ENCODE assay signal across 26 cellular contexts in genomic region chr16:84460406-84461028, GRCh38. TPM values are rescaled to one million over a fixed set of nuclear protein-coding genes. Genes with fewer than 3 reads are reported as not detected.
DNase-seq lines count a peak whose midpoint lies in the region; ATAC-seq and TF ChIP-seq lines count a peak whose summit lies in the region.
"Had no signal": no experiment of that assay in that cellular context is flagged by ENCODE, and none has a peak within 500 bp of the region (broad histone marks: within the 10 kb centered on the region; RNA-seq: fewer than 3 reads in every experiment).

No MANE protein-coding gene starts in this region.

- H3K4me3 ChIP-seq in RWPE2 (ENCODE audit: severe bottlenecking) (no peak overlapping the region), testis (no peak overlapping the region), lower lobe of right lung (no peak overlapping the region)
- H3K4me3 ChIP-seq: BLaER1 treated with 17β-estradiol and CSF1 and Interleukin-3, amounts not matched to agents 10 nM and 100 nM; esophagus squamous epithelium; lung had no signal

- TF ChIP-seq CTCF in RWPE2 (IDR thresholded peaks at IDR 0.05; ENCODE audit: poor library complexity, severe bottlenecking) (no peak), testis (IDR thresholded peaks at IDR 0.05) (no peak), lower lobe of right lung (IDR thresholded peaks at IDR 0.05) (no peak)

- TF ChIP-seq POLR2A in testis (IDR thresholded peaks at IDR 0.05): no peak

- no peaks in the 10 kb centered on the region for H3K4me1 ChIP-seq in RWPE2 (ENCODE audit: insufficient read depth, poor library complexity, severe bottlenecking)
- no peaks in the 10 kb centered on the region for H3K4me1 ChIP-seq in testis
- no peaks in the 10 kb centered on the region for H3K4me1 ChIP-seq in lower lobe of right lung
- H3K4me1 ChIP-seq: Caco-2 had no signal

- intact Hi-C loops in Right ventricle myocardium superior (cut with DNase I) (no loop called here), Right ventricle myocardium inferior (cut with DNase I) (no loop called here), testis (cut with DNase I; ENCODE audit: low total_unique reads) (no loop called here), lower lobe of right lung (cut with DNase I) (no loop called here)

- 83 to 87% methylated on average over 16 to 20 of the region's 20 CpGs for WGBS in testis, 2 donors

- H3K27ac ChIP-seq in RWPE2 (ENCODE audit: poor library complexity, severe bottlenecking): no peak overlapping the region
- H3K27ac ChIP-seq in testis: no peak overlapping the region
- H3K27ac ChIP-seq in lower lobe of right lung: no peak overlapping the region
- H3K27ac ChIP-seq: esophagus squamous epithelium had no signal

- H3K9me3 ChIP-seq in RWPE2 (ENCODE audit: severe bottlenecking): no peaks in the 10 kb centered on the region
- no peaks in the 10 kb centered on the region for H3K9me3 ChIP-seq in testis
- H3K9me3 ChIP-seq in lower lobe of right lung: no peaks in the 10 kb centered on the region
- H3K9me3 ChIP-seq: Caco-2, esophagus squamous epithelium had no signal

- no peaks in the 10 kb centered on the region for H3K27me3 ChIP-seq in RWPE2 (ENCODE audit: insufficient read depth, poor library complexity, severe bottlenecking)
- H3K27me3 ChIP-seq in testis: no peaks in the 10 kb centered on the region
- H3K27me3 ChIP-seq in lower lobe of right lung (ENCODE audit: low read depth): no peaks in the 10 kb centered on the region
- H3K27me3 ChIP-seq: BLaER1 treated with 17β-estradiol and CSF1 and Interleukin-3, amounts not matched to agents 10 nM and 100 nM; esophagus squamous epithelium had no signal

- no peak for ATAC-seq in Right ventricle myocardium superior (ENCODE audit: poor library complexity)
- ATAC-seq in Right ventricle myocardium inferior: no peak
- no peak; the same call in 2 of the 3 replicates for ATAC-seq in RWPE2 (ENCODE audit: low read depth)
- no peak for ATAC-seq in lower lobe of right lung
- ATAC-seq: activated T-cell treated with anti-CD3 and anti-CD28 coated beads, Interleukin-2, amount 50 U/mL, for 4 hours; stimulated activated naive CD8-positive, alpha-beta T cell treated with anti-CD3 and anti-CD28 coated beads, Interleukin-15, Interleukin-2, amounts not matched to agents 100 U/mL and 50 U/mL, for 24 hours had no signal

- peaks cover 55% of the 10 kb centered on the region for H3K36me3 ChIP-seq in RWPE2 (ENCODE audit: low read depth)
- no peaks in the 10 kb centered on the region for H3K36me3 ChIP-seq in testis (ENCODE audit: low read depth, missing control alignments)
- H3K36me3 ChIP-seq in lower lobe of right lung: peaks cover 24% of the 10 kb centered on the region

- DNase-seq in Right ventricle myocardium superior (peak; percentile 38), Right ventricle myocardium inferior (ENCODE audit: missing footprints) (no peak), RWPE2 (ENCODE audit: low spot score) (peak; percentile 52), mesenteric fat pad (ENCODE audit: low spot score) (peak; percentile 87), testis (peak; percentile 8), hippocampal formation (lab: John Stamatoyannopoulos, UW) (no peak), lower lobe of right lung (no peak)
- DNase-seq in stimulated activated CD4-positive, alpha-beta T cell treated with anti-CD3 and anti-CD28 coated beads, Interleukin-4, amount 100 ng/mL, for 24 hours: no peak
- DNase-seq: ACHN; activated CD4-positive, alpha-beta T cell treated with anti-CD3 and anti-CD28 coated beads, Interleukin-2, amount 50 U/mL, for 48 hours; activated CD4-positive, CD25-positive, alpha-beta regulatory T cell; activated naive CD4-positive, alpha-beta T cell treated with Interleukin-2 at 50 U/mL for 16 hours; activated T-cell treated with anti-CD3 and anti-CD28 coated beads, Interleukin-2, amount 50 U/mL, for 4 hours; amygdala; DND-41; esophagus squamous epithelium; Kasumi-1; NCI-H526 treated with DMSO at 0.1 percent for 48 hours; nucleus accumbens; RPMI8226; stimulated activated CD4-positive, alpha-beta T cell treated with anti-CD3 and anti-CD28 coated beads, Interleukin-4, amount 100 ng/mL, for 4 hours; stimulated activated naive CD8-positive, alpha-beta T cell treated with anti-CD3 and anti-CD28 coated beads, Interleukin-15, Interleukin-2, amounts not matched to agents 100 U/mL and 50 U/mL, for 24 hours; T1000 had no signal

RNA-seq across cellular contexts. Expression of gene MEAK7, which starts 43.9 kb away (rescaled TPM):
- total RNA-seq in Right ventricle myocardium superior: 5.0 TPM
- total RNA-seq in Right ventricle myocardium inferior: 7.4 TPM
- total RNA-seq in mesenteric fat pad: 11.5 TPM
- 10 to 100 TPM; 11.2 to 20.0 TPM for total RNA-seq in testis
- polyA plus RNA-seq in testis (ENCODE audit: insufficient read depth, low read depth, low replicate concordance): 14.3 TPM
- total RNA-seq in lower lobe of right lung: 13.0 TPM

Comparison
In these comparisons a context has a peak if more than half of its experiments do, and no peak if none do; other contexts are left out.
1. DNase-seq: peak in Right ventricle myocardium superior (single experiment), RWPE2 (single experiment), mesenteric fat pad (single experiment) and testis (single experiment); none in Right ventricle myocardium inferior (single experiment), hippocampal formation (0 of 2), lower lobe of right lung (single experiment) and stimulated activated CD4-positive, alpha-beta T cell treated with anti-CD3 and anti-CD28 coated beads, Interleukin-4, amount 100 ng/mL, for 24 hours (single experiment).